ENCODE assay signal across 1 cellular context in the genomic region with DNA sequence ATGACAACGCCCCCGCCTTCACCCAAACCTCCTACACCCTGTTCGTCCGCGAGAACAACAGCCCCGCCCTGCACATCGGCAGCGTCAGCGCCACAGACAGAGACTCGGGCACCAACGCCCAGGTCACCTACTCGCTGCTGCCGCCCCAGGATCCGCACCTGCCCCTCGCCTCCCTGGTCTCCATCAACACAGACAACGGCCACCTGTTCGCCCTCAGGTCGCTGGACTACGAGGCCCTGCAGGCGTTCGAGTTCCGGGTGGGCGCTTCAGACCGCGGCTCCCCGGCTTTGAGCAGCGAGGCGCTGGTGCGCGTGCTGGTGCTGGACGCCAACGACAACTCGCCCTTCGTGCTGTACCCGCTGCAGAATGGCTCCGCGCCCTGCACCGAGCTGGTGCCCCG. TPM values are rescaled to one million over a fixed set of nuclear protein-coding genes. Genes with fewer than 3 reads are reported as not detected.
"Had no signal": no experiment of that assay in that cellular context is flagged by ENCODE, and none has a peak within 500 bp of the region (broad histone marks: within the 10 kb centered on the region; RNA-seq: fewer than 3 reads in every experiment).

No MANE protein-coding gene starts in this region.

RNA-seq across cellular contexts. Expression of a gene that starts 1.8 kb away (rescaled TPM):
- polyA plus RNA-seq: stomach had no signal
